ENCODE assay signal across 9 cellular contexts in the genomic region with DNA sequence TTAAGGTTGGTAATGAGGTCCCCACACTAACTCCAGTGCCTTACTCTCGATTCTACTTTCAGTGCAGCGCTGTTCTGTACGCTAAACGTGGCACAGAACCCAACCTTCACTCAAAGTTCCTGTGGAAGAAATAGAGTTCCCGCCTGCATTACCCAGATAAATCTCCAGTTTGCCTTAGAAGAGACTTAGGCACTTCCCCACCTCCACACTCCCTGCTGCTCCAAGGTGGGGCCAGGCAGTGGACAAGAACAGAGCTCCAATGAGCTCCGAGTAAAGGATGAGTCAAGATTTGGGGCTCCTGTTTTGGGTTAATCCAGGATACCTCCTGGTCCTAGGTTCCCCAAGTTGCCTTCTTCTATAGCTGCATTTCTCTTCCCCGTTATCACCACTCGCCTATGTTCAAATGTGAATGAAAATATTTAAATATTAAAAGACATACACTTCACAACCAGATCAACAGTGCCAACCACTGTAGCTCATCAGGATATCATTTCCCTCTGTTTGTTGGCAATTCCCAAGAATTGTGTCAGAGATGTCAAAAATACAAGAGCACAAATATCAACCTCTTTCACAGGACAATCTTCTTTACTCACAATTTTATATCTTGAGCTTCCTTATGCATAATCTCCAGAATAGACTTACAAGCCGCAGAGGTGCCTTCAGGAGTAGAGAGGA.
DNase-seq lines count a peak whose midpoint lies in the region; ATAC-seq and TF ChIP-seq lines count a peak whose summit lies in the region.
"Had no signal": no experiment of that assay in that cellular context is flagged by ENCODE, and none has a peak within 500 bp of the region (broad histone marks: within the 10 kb centered on the region; RNA-seq: fewer than 3 reads in every experiment).

No MANE protein-coding gene starts in this region.

- H3K4me1 Mint-ChIP-seq in activated T-cell treated with anti-CD3 and anti-CD28 coated beads, Interleukin-2, amount 50 U/mL, for 24 hours (ENCODE audit: low read depth): peaks cover 45% of the 10 kb centered on the region
- peaks cover 32% of the 10 kb centered on the region for H3K4me1 Mint-ChIP-seq in stimulated activated memory B cell treated with anti-CD40 and anti-IgM and Interleukin-4, amounts not matched to agents 10 μg/mL and 1 μg/mL and 100 μg/mL, for 72 hours

- H3K4me3 Mint-ChIP-seq in activated T-cell treated with anti-CD3 and anti-CD28 coated beads, Interleukin-2, amount 50 U/mL, for 24 hours: peak overlapping the region; percentile 30
- H3K4me3 Mint-ChIP-seq in stimulated activated memory B cell treated with anti-CD40 and anti-IgM and Interleukin-4, amounts not matched to agents 10 μg/mL and 1 μg/mL and 100 μg/mL, for 72 hours: peak overlapping the region; percentile 54

- H3K36me3 Mint-ChIP-seq in activated T-cell treated with anti-CD3 and anti-CD28 coated beads, Interleukin-2, amount 50 U/mL, for 24 hours (ENCODE audit: low read depth): no peaks in the 10 kb centered on the region
- no peaks in the 10 kb centered on the region for H3K36me3 Mint-ChIP-seq in stimulated activated memory B cell treated with anti-CD40 and anti-IgM and Interleukin-4, amounts not matched to agents 10 μg/mL and 1 μg/mL and 100 μg/mL, for 72 hours

- peak; percentile 3 for ATAC-seq in SK-N-SH treated with all-trans-retinoic acid at 6 μM for 48 hours
- ATAC-seq in stimulated activated memory B cell treated with anti-CD40 and anti-IgM and Interleukin-4, amounts not matched to agents 10 μg/mL and 1 μg/mL and 100 μg/mL, for 72 hours: no peak
- ATAC-seq in GM18517 (IDR thresholded peaks at IDR 0.05; ENCODE audit: unreplicated experiment): no peak

- no peaks in the 10 kb centered on the region for H3K27me3 Mint-ChIP-seq in activated T-cell treated with anti-CD3 and anti-CD28 coated beads, Interleukin-2, amount 50 U/mL, for 24 hours
- H3K27me3 Mint-ChIP-seq in stimulated activated memory B cell treated with anti-CD40 and anti-IgM and Interleukin-4, amounts not matched to agents 10 μg/mL and 1 μg/mL and 100 μg/mL, for 72 hours: no peaks in the 10 kb centered on the region

- no peak for DNase-seq in activated T-cell treated with anti-CD3 and anti-CD28 coated beads, Interleukin-2, amount 50 U/mL, for 24 hours
- no peak for DNase-seq in activated T-cell treated with anti-CD3 and anti-CD28 coated beads, Interleukin-2, amount 50 U/mL, for 48 hours
- DNase-seq in fibroblast of gingiva (ENCODE audit: low read depth): peak; percentile 15
- DNase-seq in DMS 273 (lab: John Stamatoyannopoulos, UW; ENCODE audit: unreplicated experiment): no peak
- no peak for DNase-seq in globus pallidus (ENCODE audit: low spot score)
- DNase-seq: pancreas had no signal

- H3K27ac Mint-ChIP-seq in activated T-cell treated with anti-CD3 and anti-CD28 coated beads, Interleukin-2, amount 50 U/mL, for 24 hours: peak overlapping the region; percentile 58
- H3K27ac Mint-ChIP-seq in stimulated activated memory B cell treated with anti-CD40 and anti-IgM and Interleukin-4, amounts not matched to agents 10 μg/mL and 1 μg/mL and 100 μg/mL, for 72 hours: peak overlapping the region; percentile 85

- no peaks in the 10 kb centered on the region for H3K9me3 Mint-ChIP-seq in activated T-cell treated with anti-CD3 and anti-CD28 coated beads, Interleukin-2, amount 50 U/mL, for 24 hours
- H3K9me3 Mint-ChIP-seq in stimulated activated memory B cell treated with anti-CD40 and anti-IgM and Interleukin-4, amounts not matched to agents 10 μg/mL and 1 μg/mL and 100 μg/mL, for 72 hours: no peaks in the 10 kb centered on the region

TF ChIP-seq in SK-N-SH treated with all-trans-retinoic acid at 6 μM for 48 hours, 23 proteins besides CTCF, POLR2A, EP300 and RAD21:
- no peak for TF ChIP-seq TOX (CRISPR knock-in tag; IDR thresholded peaks at IDR 0.05; ENCODE audit: borderline replicate concordance)
- 0 out of 2 replicates have a peak, but pooled peaks have one; percentile 38 for TF ChIP-seq RARB (CRISPR knock-in tag; IDR thresholded peaks at IDR 0.05)
TF ChIP-seq in SK-N-SH treated with all-trans-retinoic acid at 6 μM for 48 hours: peak in this region for 1.
